ENCODE assay signal across 26 cellular contexts in genomic region chr6:169635345-169635744, GRCh38.
A peak's percentile ranks its signal among the peaks of the same experiment; 100 is the strongest.
DNase-seq lines count a peak whose midpoint lies in the region; ATAC-seq and TF ChIP-seq lines count a peak whose summit lies in the region.
"Had no signal": no experiment of that assay in that cellular context is flagged by ENCODE, and none has a peak within 500 bp of the region (broad histone marks: within the 10 kb centered on the region; RNA-seq: fewer than 3 reads in every experiment).

No MANE protein-coding gene starts in this region.

- TF ChIP-seq CTCF in esophagus muscularis mucosa (IDR thresholded peaks at IDR 0.05) (no peak), osteocyte (IDR thresholded peaks at IDR 0.05) (no peak)

- DNase-seq in H7, result peak; percentile 25
- DNase-seq in esophagus muscularis mucosa (ENCODE audit: extremely low spot score), result peak; percentile 62
- DNase-seq in mesenchymal stem cell, result no peak
- DNase-seq in osteocyte (ENCODE audit: extremely low spot score, unreplicated experiment), result peak; percentile 42
- DNase-seq in HPDE6-E6E7 (ENCODE audit: extremely low spot score), result no peak
- no peak for DNase-seq in amygdala (lab: John Stamatoyannopoulos, UW)
- no peak for DNase-seq in SW 1271 (lab: John Stamatoyannopoulos, UW)
- DNase-seq: 8988T; ACHN; BE2C; C1 segment of cervical spinal cord; CD4-positive, alpha-beta memory T cell; CD4-positive, CD25-positive, alpha-beta regulatory T cell; CD8-positive, alpha-beta memory T cell; COR-L47; DMS 273 treated with DMSO at 0.1 percent for 48 hours; DMS153; DMS53; DMS79; DND-41; EL; GDM1 had no signal

- H3K27me3 Mint-ChIP-seq in osteocyte (ENCODE audit: unreplicated experiment), result no peaks in the 10 kb centered on the region
- H3K27me3 Mint-ChIP-seq: CD4-positive, alpha-beta memory T cell; CD4-positive, CD25-positive, alpha-beta regulatory T cell; CD8-positive, alpha-beta memory T cell had no signal

- H3K4me3 ChIP-seq in H7 (ENCODE audit: insufficient read depth, low read depth, low read length), result no peak overlapping the region
- H3K4me3 ChIP-seq in esophagus muscularis mucosa, result no peak overlapping the region
- no peak overlapping the region for H3K4me3 ChIP-seq in mesenchymal stem cell (ENCODE audit: insufficient read depth in 1 of 2, low read depth in 1 of 2, low read length in 2 of 2)
- H3K4me3 ChIP-seq: BLaER1, GM12878 had no signal

- no peak overlapping the region for H2BK120ac ChIP-seq in mesenchymal stem cell (ENCODE audit: low read depth, low read length)

- H2AK5ac ChIP-seq in mesenchymal stem cell (ENCODE audit: low read length, severe bottlenecking), result no peak overlapping the region

- H3K27me3 ChIP-seq in H7 (ENCODE audit: control insufficient read depth, insufficient read depth, low read length) (no peaks in the 10 kb centered on the region), esophagus muscularis mucosa (no peaks in the 10 kb centered on the region), mesenchymal stem cell (ENCODE audit: control insufficient read depth in 1 of 2, insufficient read depth in 1 of 2, low read length in 2 of 2) (no peaks in the 10 kb centered on the region)
- H3K27me3 ChIP-seq: BE2C, BLaER1 had no signal

- peaks cover 13% of the 10 kb centered on the region for H3K36me3 ChIP-seq in H7 (replicated peaks; ENCODE audit: control insufficient read depth, insufficient read depth, low read length)
- peaks cover 16 to 55% (median 22%) of the 10 kb centered on the region in 4 donors for H3K36me3 ChIP-seq in esophagus muscularis mucosa
- peaks cover 24 to 49% of the 10 kb centered on the region in 2 experiments for H3K36me3 ChIP-seq in mesenchymal stem cell (ENCODE audit: control insufficient read depth in 1 of 2, insufficient read depth in 2 of 2, low read depth in 1 of 2, low read length in 2 of 2)

- H3K9me3 Mint-ChIP-seq in osteocyte (ENCODE audit: unreplicated experiment), result no peaks in the 10 kb centered on the region
- H3K9me3 Mint-ChIP-seq: CD14-positive monocyte; CD4-positive, alpha-beta memory T cell; CD4-positive, CD25-positive, alpha-beta regulatory T cell; CD8-positive, alpha-beta memory T cell had no signal

- H3K4me1 ChIP-seq in esophagus muscularis mucosa (no peaks in the 10 kb centered on the region), mesenchymal stem cell (ENCODE audit: control insufficient read depth, insufficient read depth, low read depth, low read length) (peaks cover 4% of the 10 kb centered on the region)
- H3K4me1 ChIP-seq: BE2C, BLaER1 had no signal

- no peak overlapping the region for H2BK5ac ChIP-seq in mesenchymal stem cell (ENCODE audit: low read depth, low read length, poor library complexity, severe bottlenecking)

- no peak overlapping the region for H3K27ac Mint-ChIP-seq in osteocyte (ENCODE audit: unreplicated experiment)
- H3K27ac Mint-ChIP-seq: CD4-positive, alpha-beta memory T cell; CD4-positive, CD25-positive, alpha-beta regulatory T cell had no signal

- no peak overlapping the region for H3K4me2 ChIP-seq in mesenchymal stem cell (ENCODE audit: low read length, poor library complexity, severe bottlenecking)
- H3K4me2 ChIP-seq: BLaER1 had no signal

- no peak overlapping the region for H3K9ac ChIP-seq in mesenchymal stem cell (ENCODE audit: low read length)
- H3K9ac ChIP-seq: BLaER1 had no signal

- no peak overlapping the region for H4K8ac ChIP-seq in mesenchymal stem cell (ENCODE audit: low read length)

- intact Hi-C loops in esophagus muscularis mucosa (cut with DNase I), result no loop called here

- H2BK12ac ChIP-seq in mesenchymal stem cell (ENCODE audit: low read length in 2 of 2), result no peak overlapping the region

- H3K27ac ChIP-seq in esophagus muscularis mucosa (replicated peaks in 1 of 4) (no peak overlapping the region), mesenchymal stem cell (ENCODE audit: low read length, poor library complexity, severe bottlenecking) (no peak overlapping the region)
- H3K27ac ChIP-seq: BLaER1 had no signal

- no peak overlapping the region for H3K18ac ChIP-seq in mesenchymal stem cell (ENCODE audit: low read depth in 1 of 2, low read length in 2 of 2)

- peak overlapping the region; percentile 29 for H4K91ac ChIP-seq in mesenchymal stem cell (ENCODE audit: low read length)

- TF ChIP-seq POLR2A in esophagus muscularis mucosa (IDR thresholded peaks at IDR 0.05; ENCODE audit: low read depth), result no peak

- WGBS in esophagus muscularis mucosa, result 98% methylated on average over 12 of the region's 12 CpGs
- WGBS in mesenchymal stem cell, result 95% methylated on average over 11 of the region's 12 CpGs

- no peak overlapping the region for H3K23ac ChIP-seq in mesenchymal stem cell (ENCODE audit: low read length in 2 of 2)

- H2BK15ac ChIP-seq in mesenchymal stem cell (ENCODE audit: low read depth, poor library complexity, severe bottlenecking), result no peak overlapping the region

- H3K4me1 Mint-ChIP-seq in osteocyte (ENCODE audit: unreplicated experiment), result no peaks in the 10 kb centered on the region
- H3K4me1 Mint-ChIP-seq: CD14-positive monocyte; CD4-positive, alpha-beta memory T cell; CD8-positive, alpha-beta memory T cell had no signal

- no peaks in the 10 kb centered on the region for H3K9me3 ChIP-seq in esophagus muscularis mucosa
- H3K9me3 ChIP-seq in mesenchymal stem cell (ENCODE audit: control insufficient read depth, low read length), result no peaks in the 10 kb centered on the region
- H3K9me3 ChIP-seq: BE2C, BLaER1 had no signal

- no peak for TF ChIP-seq EP300 in esophagus muscularis mucosa (IDR thresholded peaks at IDR 0.05)

- no peak overlapping the region for H2AFZ ChIP-seq in mesenchymal stem cell (ENCODE audit: low read depth, low read length)

- peaks cover 14% of the 10 kb centered on the region for H3K36me3 Mint-ChIP-seq in osteocyte (ENCODE audit: unreplicated experiment)

- H3K79me1 ChIP-seq in mesenchymal stem cell (replicated peaks; ENCODE audit: low read length, poor library complexity, severe bottlenecking), result peaks cover 2% of the 10 kb centered on the region

- H3K4me3 Mint-ChIP-seq in osteocyte (ENCODE audit: unreplicated experiment), result no peak overlapping the region
- H3K4me3 Mint-ChIP-seq: CD14-positive monocyte; CD4-positive, alpha-beta memory T cell; CD4-positive, CD25-positive, alpha-beta regulatory T cell; CD8-positive, alpha-beta memory T cell had no signal

- no peak for ATAC-seq in HG02885 (IDR thresholded peaks at IDR 0.05; ENCODE audit: poor library complexity, unreplicated experiment)
- ATAC-seq: GM12878 had no signal

- no peak overlapping the region for H3K14ac ChIP-seq in mesenchymal stem cell (ENCODE audit: low read length in 2 of 2)

- no peak overlapping the region for H3K4ac ChIP-seq in mesenchymal stem cell (ENCODE audit: low read depth in 1 of 2, low read length in 2 of 2)

Comparison
In these comparisons a context has a peak if more than half of its experiments do, and no peak if none do; other contexts are left out.
1. DNase-seq: peak in H7 (single experiment), esophagus muscularis mucosa (single experiment) and osteocyte (single experiment); none in mesenchymal stem cell (single experiment), HPDE6-E6E7 (single experiment), amygdala (0 of 56) and SW 1271 (0 of 2).